ENCODE assay signal across 23 cellular contexts in the genomic region with DNA sequence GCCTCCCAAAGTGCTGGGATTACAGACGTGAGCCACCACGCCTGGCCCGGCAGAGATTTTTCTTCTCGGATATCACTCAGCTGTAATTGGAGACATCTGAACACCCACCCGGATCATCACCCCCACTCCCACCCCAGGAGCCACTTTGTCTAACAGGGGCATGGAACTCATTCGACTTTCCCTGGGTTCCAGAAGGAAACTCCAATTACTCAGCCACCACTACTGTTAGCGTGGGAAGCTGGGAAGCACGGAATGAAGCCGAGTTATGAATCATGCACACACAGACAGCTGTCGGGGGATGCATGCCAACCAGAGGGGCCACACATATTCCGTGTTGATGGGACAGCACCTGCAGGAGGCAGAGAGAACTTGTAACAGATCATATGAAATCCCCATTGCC.
A peak's percentile ranks its signal among the peaks of the same experiment; 100 is the strongest.
DNase-seq lines count a peak whose midpoint lies in the region; ATAC-seq, FAIRE-seq and TF ChIP-seq lines count a peak whose summit lies in the region.
"Had no signal": no experiment of that assay in that cellular context is flagged by ENCODE, and none has a peak within 500 bp of the region (broad histone marks: within the 10 kb centered on the region; RNA-seq: fewer than 3 reads in every experiment).

No MANE protein-coding gene starts in this region.

- H3K27me3 Mint-ChIP-seq in activated naive CD4-positive, alpha-beta T cell treated with anti-CD3 and anti-CD28 coated beads, Interleukin-2, amount 10 ng/mL, durations not matched to agents 7 days and 5 days, result no peaks in the 10 kb centered on the region
- H3K27me3 Mint-ChIP-seq: central memory CD8-positive, alpha-beta T cell; T-helper 17 cell had no signal

- no peak overlapping the region for H3K4me3 Mint-ChIP-seq in activated naive CD4-positive, alpha-beta T cell treated with anti-CD3 and anti-CD28 coated beads, Interleukin-2, amount 10 ng/mL, durations not matched to agents 7 days and 5 days
- H3K4me3 Mint-ChIP-seq: central memory CD8-positive, alpha-beta T cell; endodermal cell; neural progenitor cell; T-helper 17 cell had no signal

- H3K4me3 ChIP-seq in IMR-90 (ENCODE audit: insufficient read depth, low read depth, low read length) (no peak overlapping the region), astrocyte of the spinal cord (ENCODE audit: low read depth, low read length) (no peak overlapping the region)
- H3K4me3 ChIP-seq: heart left ventricle, left ventricle myocardium inferior, neural progenitor cell had no signal

- POLR2A ChIA-PET in IMR-90 (lab: Charles Lee; ENCODE audit: unreplicated experiment), result no interaction called here

- TF ChIP-seq POLR2A in IMR-90 (IDR thresholded peaks at IDR 0.05; ENCODE audit: low read depth, low read length), result no peak

- CTCF ChIA-PET in IMR-90 (lab: Yijun Ruan, JAX), result no interaction called here
- CTCF ChIA-PET in activated naive CD4-positive, alpha-beta T cell treated with anti-CD3 and anti-CD28 coated beads, Interleukin-2, amount 10 ng/mL, durations not matched to agents 7 days and 5 days (lab: Charles Lee), result no interaction called here

- TF ChIP-seq CTCF in IMR-90 (conservative IDR thresholded peaks at IDR 0.05; ENCODE audit: low read depth, low read length), result no peak
- TF ChIP-seq CTCF in astrocyte of the spinal cord (IDR thresholded peaks at IDR 0.05; ENCODE audit: low read depth, low read length), result no peak

- intact Hi-C loops in IMR-90 (cut with micrococcal nuclease), result no loop called here

- no peak overlapping the region for H2BK120ac ChIP-seq in IMR-90 (ENCODE audit: low read depth, low read length)

- no peaks in the 10 kb centered on the region for H4K20me1 ChIP-seq in IMR-90 (ENCODE audit: insufficient read depth, low read length)

- no peak overlapping the region for H3K23ac ChIP-seq in IMR-90 (ENCODE audit: low read depth, low read length)

- no peak overlapping the region for H2BK15ac ChIP-seq in IMR-90 (ENCODE audit: low read depth, low read length)

- in situ Hi-C loops in IMR-90 (cut with MboI; ENCODE audit: low sequenced_read_pairs) (no loop called here), astrocyte of the spinal cord (cut with HindIII; ENCODE audit: low sequenced_read_pairs) (no loop called here)

- H3K4me1 ChIP-seq in IMR-90 (ENCODE audit: control insufficient read depth, insufficient read depth, low read length), result peaks cover 2% of the 10 kb centered on the region; the same call in 1 of the 2 replicates
- H3K4me1 ChIP-seq: heart left ventricle, left ventricle myocardium inferior, neural progenitor cell had no signal

- WGBS in IMR-90 (ENCODE audit: extremely low coverage in 2 of 2, insufficient read length in 1 of 2), 2 experiments, result 95% methylated on average over 10 of the region's 11 CpGs; no CpG with 5 or more reads in 1 of the 2 experiments

- no peak for ATAC-seq in IMR-90 (ENCODE audit: low read depth)
- ATAC-seq: T-helper 17 cell had no signal

- H3K36me3 Mint-ChIP-seq in activated naive CD4-positive, alpha-beta T cell treated with anti-CD3 and anti-CD28 coated beads, Interleukin-2, amount 10 ng/mL, durations not matched to agents 7 days and 5 days, result peaks cover 19% of the 10 kb centered on the region

- no peak overlapping the region for H4K5ac ChIP-seq in IMR-90 (ENCODE audit: low read depth, low read length)

- no peak overlapping the region for H4K8ac ChIP-seq in IMR-90 (ENCODE audit: low read depth in 2 of 2, low read length in 2 of 2)

- H3K9me3 Mint-ChIP-seq in activated naive CD4-positive, alpha-beta T cell treated with anti-CD3 and anti-CD28 coated beads, Interleukin-2, amount 10 ng/mL, durations not matched to agents 7 days and 5 days, result peaks cover 27% of the 10 kb centered on the region
- H3K9me3 Mint-ChIP-seq: central memory CD8-positive, alpha-beta T cell had no signal

- TF ChIP-seq RAD21 in IMR-90 (IDR thresholded peaks at IDR 0.05; ENCODE audit: low read length), result no peak

- no peak overlapping the region for H3K14ac ChIP-seq in IMR-90 (replicated peaks; ENCODE audit: low read depth, low read length)

- no TSS peak for BruUV-seq in IMR-90 (replicated peaks; lab: Mats Ljungman, UMichigan)

- H3K9me3 ChIP-seq in IMR-90 (ENCODE audit: control insufficient read depth, insufficient read depth, low read length), result peaks cover 11% of the 10 kb centered on the region

- H3K27ac ChIP-seq in IMR-90 (ENCODE audit: insufficient read depth, low read length), result no peak overlapping the region
- H3K27ac ChIP-seq: heart left ventricle, HL-60, left ventricle myocardium inferior, neural progenitor cell, WERI-Rb-1 had no signal

- H3K56ac ChIP-seq in IMR-90 (ENCODE audit: extremely low read depth, insufficient read depth, low read length), result no peak overlapping the region

- H4K91ac ChIP-seq in IMR-90 (ENCODE audit: insufficient read depth, low read depth, low read length), result 0 out of 2 replicates have a peak overlapping the region, but pooled peaks have one; percentile 23

- no peak overlapping the region for H2AK9ac ChIP-seq in IMR-90 (replicated peaks; ENCODE audit: low read depth, low read length, poor library complexity)

- H2AK5ac ChIP-seq in IMR-90 (ENCODE audit: low read depth, low read length), result no peak overlapping the region; the same call in 1 of the 2 replicates

- no peak overlapping the region for H2BK5ac ChIP-seq in IMR-90 (ENCODE audit: low read depth, low read length, poor library complexity, severe bottlenecking)

- H3K4me2 ChIP-seq in IMR-90 (ENCODE audit: low read depth, low read length), result no peak overlapping the region
- H3K4me2 ChIP-seq: neural progenitor cell had no signal

- H2AFZ ChIP-seq in IMR-90 (replicated peaks; ENCODE audit: low read length, poor library complexity), result no peak overlapping the region
- H2AFZ ChIP-seq: neural progenitor cell had no signal

- no peak overlapping the region for H3K4ac ChIP-seq in IMR-90 (ENCODE audit: low read depth, low read length)

- H3K27me3 ChIP-seq in IMR-90 (ENCODE audit: control insufficient read depth, insufficient read depth, low read length), result no peaks in the 10 kb centered on the region
- H3K27me3 ChIP-seq: heart left ventricle, neural progenitor cell had no signal

- peaks cover 7 to 14% of the 10 kb centered on the region in 2 experiments; a peak in 1 of 4 replicates for H3K79me1 ChIP-seq in IMR-90 (ENCODE audit: low read depth in 1 of 2, low read length in 2 of 2)

- peak overlapping the region; percentile 31; the same call in 1 of the 2 replicates for H2BK20ac ChIP-seq in IMR-90 (ENCODE audit: low read depth, low read length)

- no peak overlapping the region for H3K27ac Mint-ChIP-seq in activated naive CD4-positive, alpha-beta T cell treated with anti-CD3 and anti-CD28 coated beads, Interleukin-2, amount 10 ng/mL, durations not matched to agents 7 days and 5 days
- H3K27ac Mint-ChIP-seq: endodermal cell, neural progenitor cell, T-helper 17 cell had no signal

- dilution Hi-C loops in IMR-90 (cut with HindIII; ENCODE audit: low sequenced_read_pairs, unreplicated experiment), result no loop called here

- FAIRE-seq in RCC 7860 (lab: Jason Lieb, UNC), result no peak
- FAIRE-seq: G401.6 had no signal

- H3K9ac ChIP-seq in IMR-90 (ENCODE audit: low read depth, low read length), result no peak overlapping the region
- H3K9ac ChIP-seq: neural progenitor cell had no signal

- peak; percentile 51 for DNase-seq in IMR-90
- DNase-seq in astrocyte of the spinal cord (ENCODE audit: low read depth, low spot score), result peak; percentile 19
- peak; percentile 10 for DNase-seq in left kidney (ENCODE audit: low read depth, low spot score)
- peak; percentile 51 for DNase-seq in superior temporal gyrus (ENCODE audit: extremely low spot score)
- no peak for DNase-seq in RCC 7860 (ENCODE audit: low spot score)
- no peak for DNase-seq in RPMI8226
- DNase-seq in NCI-H1694 (lab: John Stamatoyannopoulos, UW), result no peak
- no peak for DNase-seq in activated naive CD4-positive, alpha-beta T cell treated with anti-CD3 and anti-CD28 coated beads, Interleukin-2, amount 10 ng/mL, durations not matched to agents 7 days and 5 days
- DNase-seq: activated CD4-positive, alpha-beta T cell treated with anti-CD3 and anti-CD28 coated beads, Interleukin-2, amount 50 U/mL, for 4 hours; activated CD8-positive, alpha-beta memory T cell treated with anti-CD3 and anti-CD28 coated beads, Interleukin-2, amount 50 U/mL, for 48 hours; activated effector memory CD4-positive, alpha-beta T cell treated with anti-CD3 and anti-CD28 coated beads, Interleukin-2, amount 50 U/mL, for 16 hours; Calu3; endodermal cell; heart left ventricle; left ventricle myocardium inferior; NCI-H1694 treated with DMSO at 0.1 percent for 48 hours; stimulated activated CD4-positive, alpha-beta T cell treated with anti-CD3 and anti-CD28 coated beads, Interleukin-15, amount 100 ng/mL, for 24 hours; T-helper 17 cell; WERI-Rb-1 had no signal

- H3K9me1 ChIP-seq in IMR-90 (ENCODE audit: insufficient read depth, low read length), result peaks cover 5% of the 10 kb centered on the region; the same call in 1 of the 2 replicates

- H3K18ac ChIP-seq in IMR-90 (ENCODE audit: low read depth, low read length), result no peak overlapping the region

- no peaks in the 10 kb centered on the region for H3K36me3 ChIP-seq in IMR-90 (ENCODE audit: control insufficient read depth, insufficient read depth, low read length)
- H3K36me3 ChIP-seq: heart left ventricle, left ventricle myocardium inferior had no signal

- H3K4me1 Mint-ChIP-seq in activated naive CD4-positive, alpha-beta T cell treated with anti-CD3 and anti-CD28 coated beads, Interleukin-2, amount 10 ng/mL, durations not matched to agents 7 days and 5 days, result no peaks in the 10 kb centered on the region
- H3K4me1 Mint-ChIP-seq: central memory CD8-positive, alpha-beta T cell; endodermal cell; neural progenitor cell; T-helper 17 cell had no signal

TF ChIP-seq in IMR-90, 13 proteins besides CTCF, POLR2A, EP300 and RAD21 (continues in another document):
- TF ChIP-seq, protein P1, sequence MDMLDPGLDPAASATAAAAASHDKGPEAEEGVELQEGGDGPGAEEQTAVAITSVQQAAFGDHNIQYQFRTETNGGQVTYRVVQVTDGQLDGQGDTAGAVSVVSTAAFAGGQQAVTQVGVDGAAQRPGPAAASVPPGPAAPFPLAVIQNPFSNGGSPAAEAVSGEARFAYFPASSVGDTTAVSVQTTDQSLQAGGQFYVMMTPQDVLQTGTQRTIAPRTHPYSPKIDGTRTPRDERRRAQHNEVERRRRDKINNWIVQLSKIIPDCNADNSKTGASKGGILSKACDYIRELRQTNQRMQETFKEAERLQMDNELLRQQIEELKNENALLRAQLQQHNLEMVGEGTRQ (IDR thresholded peaks at IDR 0.05; ENCODE audit: low read depth, low read length), result no peak
- no peak for TF ChIP-seq NFE2L2 (IDR thresholded peaks at IDR 0.05; ENCODE audit: low read depth, low read length)
- TF ChIP-seq MXI1 (IDR thresholded peaks at IDR 0.05; ENCODE audit: borderline replicate concordance, low read depth, low read length), result no peak
- no peak for TF ChIP-seq SMC3 (IDR thresholded peaks at IDR 0.05; ENCODE audit: low read depth, low read length)
- TF ChIP-seq RFX5 (IDR thresholded peaks at IDR 0.05; ENCODE audit: low read depth, low read length), result no peak
- no peak for TF ChIP-seq FOS (IDR thresholded peaks at IDR 0.05; ENCODE audit: low read depth, low read length)
- no peak for TF ChIP-seq RCOR1 (IDR thresholded peaks at IDR 0.05; ENCODE audit: insufficient replicate concordance, low read length)
- TF ChIP-seq CEBPB (IDR thresholded peaks at IDR 0.05; ENCODE audit: low read depth, low read length), result no peak
- no peak for TF ChIP-seq CHD1 (IDR thresholded peaks at IDR 0.05; ENCODE audit: low read depth, low read length)

Comparison
In these comparisons a context has a peak if more than half of its experiments do, and no peak if none do; other contexts are left out.
1. DNase-seq: peak in IMR-90 (single experiment), astrocyte of the spinal cord (single experiment), left kidney (single experiment) and superior temporal gyrus (single experiment); none in RCC 7860 (single experiment), RPMI8226 (single experiment), NCI-H1694 (single experiment) and activated naive CD4-positive, alpha-beta T cell treated with anti-CD3 and anti-CD28 coated beads, Interleukin-2, amount 10 ng/mL, durations not matched to agents 7 days and 5 days (single experiment).